In the genomic region with DNA sequence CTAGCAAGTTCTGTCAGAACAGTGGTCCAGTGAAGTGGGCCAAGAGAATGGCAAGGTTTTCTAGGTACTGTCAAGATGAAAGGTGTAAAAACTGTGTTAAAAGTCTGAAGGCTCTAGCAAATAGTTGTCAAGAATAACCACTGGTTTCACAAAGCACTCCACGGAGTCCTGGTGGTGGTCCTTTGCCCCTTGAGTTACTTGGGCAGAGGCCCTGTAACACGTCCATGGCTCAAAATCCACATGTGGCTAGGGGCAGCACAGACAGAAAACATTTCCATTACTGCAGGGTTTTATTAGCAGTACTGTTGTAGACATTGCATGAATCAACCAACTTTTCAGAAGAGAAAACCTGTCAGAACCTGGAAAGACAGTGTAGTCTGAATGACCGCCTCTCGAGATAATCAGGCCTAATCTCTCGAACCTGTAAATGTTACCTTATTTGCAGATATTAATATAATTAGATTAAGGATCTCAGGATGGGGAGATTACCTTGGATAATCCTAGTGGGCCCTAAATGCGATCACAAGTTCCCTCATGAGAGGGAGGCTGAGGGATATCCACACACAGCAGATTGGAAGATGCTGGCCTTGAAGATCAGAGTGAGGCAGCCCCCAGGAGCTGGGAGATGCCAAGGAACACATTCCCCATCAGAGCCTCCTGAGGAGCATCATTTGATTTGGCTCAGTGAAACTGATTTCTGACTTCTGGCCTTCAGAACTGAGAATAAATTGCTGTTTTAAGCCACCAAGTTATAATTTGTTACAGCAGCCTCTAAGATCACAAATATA, we compare ENCODE assay signal across 22 cellular contexts. TPM values are rescaled to one million over a fixed set of nuclear protein-coding genes. Genes with fewer than 3 reads are reported as not detected.
DNase-seq lines count a peak whose midpoint lies in the region; ATAC-seq, FAIRE-seq and TF ChIP-seq lines count a peak whose summit lies in the region.
"Had no signal": no experiment of that assay in that cellular context is flagged by ENCODE, and none has a peak within 500 bp of the region (broad histone marks: within the 10 kb centered on the region; RNA-seq: fewer than 3 reads in every experiment).

No MANE protein-coding gene starts in this region.

- H3K4me3 Mint-ChIP-seq in CD4-positive, alpha-beta memory T cell: no peak overlapping the region
- no peak overlapping the region for H3K4me3 Mint-ChIP-seq in activated naive CD8-positive, alpha-beta T cell treated with anti-CD3 and anti-CD28 coated beads for 36 hours
- H3K4me3 Mint-ChIP-seq: HFFc6, T-helper 17 cell had no signal

- H3K36me3 ChIP-seq in CD4-positive, alpha-beta memory T cell (ENCODE audit: insufficient read depth, low read length): peaks cover 16% of the 10 kb centered on the region
- peaks cover 30% of the 10 kb centered on the region for H3K36me3 ChIP-seq in PC-3 (ENCODE audit: low read depth, low read length)
- H3K36me3 ChIP-seq: ovary had no signal

- H4K20me1 ChIP-seq in PC-3 (ENCODE audit: low read length): no peaks in the 10 kb centered on the region

- no peak for DNase-seq in CD4-positive, alpha-beta memory T cell
- DNase-seq in GM12892 (ENCODE audit: insufficient read length) (no peak), NCI-H82 treated with DMSO at 0.1 percent for 48 hours (lab: John Stamatoyannopoulos, UW; ENCODE audit: unreplicated experiment) (peak; percentile 37), UCSD-AML1 (lab: John Stamatoyannopoulos, UW; ENCODE audit: unreplicated experiment) (no peak), PC-3 (no peak), activated gamma-delta T cell treated with Interleukin-2 at 50 U/mL for 16 hours (no peak)
- DNase-seq in activated naive CD8-positive, alpha-beta T cell treated with anti-CD3 and anti-CD28 coated beads for 36 hours: no peak
- DNase-seq: activated naive CD4-positive, alpha-beta T cell treated with Interleukin-2 at 50 U/mL for 16 hours; Caco-2; foreskin fibroblast; HFFc6; mammary epithelial cell; NCI-H187; NCI-H345; ovary; SIG-M5; T-helper 17 cell had no signal

- H3K9me3 Mint-ChIP-seq in CD4-positive, alpha-beta memory T cell: peaks cover 0 to 2% (median 0%) of the 10 kb centered on the region in 8 donors
- H3K9me3 Mint-ChIP-seq in activated naive CD8-positive, alpha-beta T cell treated with anti-CD3 and anti-CD28 coated beads for 36 hours: peaks cover 2% of the 10 kb centered on the region
- H3K9me3 Mint-ChIP-seq: HFFc6 had no signal

- peak; percentile 54; the same call in 1 of the 2 replicates for TF ChIP-seq POLR2A in GM12892 (IDR thresholded peaks at IDR 0.05; ENCODE audit: low read depth, low read length)

- no peaks in the 10 kb centered on the region for H3K27me3 Mint-ChIP-seq in CD4-positive, alpha-beta memory T cell
- H3K27me3 Mint-ChIP-seq in activated naive CD8-positive, alpha-beta T cell treated with anti-CD3 and anti-CD28 coated beads for 36 hours: no peaks in the 10 kb centered on the region
- H3K27me3 Mint-ChIP-seq: T-helper 17 cell had no signal

- peak overlapping the region in 4 of 7 donors; percentile 17 to 98 (median 34) for H3K27ac Mint-ChIP-seq in CD4-positive, alpha-beta memory T cell
- H3K27ac Mint-ChIP-seq in activated naive CD8-positive, alpha-beta T cell treated with anti-CD3 and anti-CD28 coated beads for 36 hours: peak overlapping the region; percentile 99
- H3K27ac Mint-ChIP-seq: HFFc6, T-helper 17 cell had no signal

- no TSS peak for BruUV-seq in PC-3 (replicated peaks; lab: Mats Ljungman, UMichigan)

- intact Hi-C loops in CD4-positive, alpha-beta memory T cell (cut with micrococcal nuclease): no loop called here
- intact Hi-C loops in PC-3 (cut with micrococcal nuclease): loop anchor here (5.0 kb wide), 1 partner anchor 1516 kb away; no protein-coding TSS in a partner anchor

- H3F3A ChIP-seq in PC-3 (ENCODE audit: low read length, unreplicated experiment): peaks cover 13% of the 10 kb centered on the region

- peaks cover 32 to 42% (median 40%) of the 10 kb centered on the region in 4 donors for H3K4me1 Mint-ChIP-seq in CD4-positive, alpha-beta memory T cell
- H3K4me1 Mint-ChIP-seq in activated naive CD8-positive, alpha-beta T cell treated with anti-CD3 and anti-CD28 coated beads for 36 hours: peaks cover 41% of the 10 kb centered on the region

- no peaks in the 10 kb centered on the region for H3K9me3 ChIP-seq in CD4-positive, alpha-beta memory T cell (ENCODE audit: control insufficient read depth in 1 of 2, low read length in 2 of 2)
- H3K9me3 ChIP-seq in PC-3 (ENCODE audit: low read length): no peaks in the 10 kb centered on the region
- H3K9me3 ChIP-seq: Caco-2, ovary had no signal

- H2AFZ ChIP-seq in PC-3 (ENCODE audit: low read length): no peak overlapping the region
- H2AFZ ChIP-seq: hepatocyte had no signal

- H3K4me2 ChIP-seq in PC-3 (ENCODE audit: low read length): no peak overlapping the region
- H3K4me2 ChIP-seq: hepatocyte had no signal

- POLR2A ChIA-PET in CD4-positive, alpha-beta memory T cell (lab: Charles Lee; ENCODE audit: partially characterized antibody): no interaction called here
- POLR2A ChIA-PET in PC-3 (lab: Charles Lee; ENCODE audit: unreplicated experiment): no interaction called here

- H3K9ac ChIP-seq in PC-3 (ENCODE audit: low read length): no peak overlapping the region

- H3K4me3 ChIP-seq in CD4-positive, alpha-beta memory T cell (ENCODE audit: low read length in 2 of 2): no peak overlapping the region
- H3K4me3 ChIP-seq in PC-3 (ENCODE audit: low read length): no peak overlapping the region
- H3K4me3 ChIP-seq: hepatocyte, ovary had no signal

- H3K27ac ChIP-seq in CD4-positive, alpha-beta memory T cell (ENCODE audit: low read depth, low read length): no peak overlapping the region
- no peak overlapping the region for H3K27ac ChIP-seq in PC-3 (ENCODE audit: low read length)
- H3K27ac ChIP-seq: hepatocyte, ovary had no signal

- H3K79me2 ChIP-seq in PC-3 (ENCODE audit: low read length): peaks cover 25% of the 10 kb centered on the region

- no peak for ATAC-seq in PC-3
- ATAC-seq: sciatic nerve, T-helper 17 cell had no signal

- TF ChIP-seq CTCF in PC-3 (conservative IDR thresholded peaks at IDR 0.05; ENCODE audit: low read depth, low read length): no peak

- CTCF ChIA-PET in CD4-positive, alpha-beta memory T cell (lab: Charles Lee; ENCODE audit: partially characterized antibody): no interaction called here
- CTCF ChIA-PET in PC-3 (lab: Charles Lee): no interaction called here

- no peak for FAIRE-seq in GM12892 (lab: Jason Lieb, UNC)
- FAIRE-seq: islet of Langerhans, urothelium cell line had no signal

- H3K36me3 Mint-ChIP-seq in CD4-positive, alpha-beta memory T cell: peaks cover 22 to 42% of the 10 kb centered on the region in 2 donors
- peaks cover 53% of the 10 kb centered on the region for H3K36me3 Mint-ChIP-seq in activated naive CD8-positive, alpha-beta T cell treated with anti-CD3 and anti-CD28 coated beads for 36 hours

- peaks cover 39% of the 10 kb centered on the region for H3K4me1 ChIP-seq in CD4-positive, alpha-beta memory T cell (ENCODE audit: insufficient read depth, low read length)
- H3K4me1 ChIP-seq in PC-3 (ENCODE audit: insufficient read depth, low read length): peaks cover 25% of the 10 kb centered on the region

- no peaks in the 10 kb centered on the region for H3K9me2 ChIP-seq in PC-3 (replicated peaks; ENCODE audit: low read length)

- no peaks in the 10 kb centered on the region for H3K27me3 ChIP-seq in CD4-positive, alpha-beta memory T cell (ENCODE audit: insufficient read depth, low read length)
- H3K27me3 ChIP-seq in PC-3 (ENCODE audit: low read length): no peaks in the 10 kb centered on the region
- H3K27me3 ChIP-seq: hepatocyte, ovary had no signal

RNA-seq across cellular contexts. Expression of gene ERVMER34-1, which starts 34.7 kb away (rescaled TPM):
- not detected for total RNA-seq in CD4-positive, alpha-beta memory T cell
- polyA plus RNA-seq in CD4-positive, alpha-beta memory T cell: not detected
- polyA plus RNA-seq in GM12892 (2012; ENCODE audit: missing spikeins): not detected
- under 1 TPM; 0.06 to 0.12 TPM for total RNA-seq in activated naive CD8-positive, alpha-beta T cell treated with anti-CD3 and anti-CD28 coated beads for 36 hours
- 1.1 and 1.7 TPM in 2 replicates for total RNA-seq in PC-3 (2014; rRNA removed)
- total RNA-seq: HFFc6, M059J, T-helper 17 cell had no signal

RNA-seq across cellular contexts. Expression of gene USP46, which starts 57.5 kb away (rescaled TPM):
- 10 to 100 TPM; 25.7 to 26.9 TPM for total RNA-seq in CD4-positive, alpha-beta memory T cell
- polyA plus RNA-seq in CD4-positive, alpha-beta memory T cell: 10 to 100 TPM in 1 of 2 donors, 1 to 10 TPM in 1; 6.4 to 12.0 TPM
- 9.1 TPM for polyA plus RNA-seq in GM12892 (2012; ENCODE audit: missing spikeins)
- total RNA-seq in activated naive CD8-positive, alpha-beta T cell treated with anti-CD3 and anti-CD28 coated beads for 36 hours: 1 to 10 TPM; 6.1 TPM
- 9.2 and 9.4 TPM in 2 replicates for total RNA-seq in PC-3 (2014; rRNA removed)
